ENCODE assay signal across 8 cellular contexts in the genomic region with DNA sequence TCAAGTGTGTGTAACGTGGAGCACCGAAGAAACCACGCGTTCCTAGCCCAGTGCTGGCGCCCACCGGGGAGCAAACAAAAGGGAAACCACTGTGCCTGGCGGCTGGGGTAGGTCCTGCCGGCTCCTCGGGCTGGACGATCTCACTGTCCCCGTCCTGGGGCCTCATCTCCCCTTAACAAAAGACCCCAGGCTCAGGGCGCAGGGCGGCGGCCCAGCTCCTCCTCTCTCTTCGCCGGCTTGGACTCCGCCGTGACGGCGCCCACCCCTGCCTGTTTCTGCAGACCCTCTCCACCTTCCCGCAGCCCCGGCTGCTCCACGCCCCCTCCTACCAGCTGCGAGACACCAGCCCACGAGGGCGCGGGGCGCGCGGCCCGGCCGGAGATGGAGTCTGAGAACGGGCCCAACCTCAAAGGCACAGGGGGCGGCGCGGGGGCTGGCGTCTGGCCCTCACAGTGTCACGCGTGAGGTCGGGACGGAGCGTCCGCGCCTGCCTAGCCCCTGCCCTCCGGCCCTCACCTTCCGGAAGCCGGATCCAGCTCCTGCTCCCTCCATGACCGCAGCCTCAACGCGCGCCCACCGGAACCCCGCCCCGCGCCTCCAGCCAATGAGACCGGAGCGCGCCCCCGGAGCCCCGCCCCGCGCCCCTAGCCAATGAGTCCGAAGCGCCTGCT. TPM values are rescaled to one million over a fixed set of nuclear protein-coding genes. Genes with fewer than 3 reads are reported as not detected.
A peak's percentile ranks its signal among the peaks of the same experiment; 100 is the strongest.
DNase-seq lines count a peak whose midpoint lies in the region; ATAC-seq and TF ChIP-seq lines count a peak whose summit lies in the region.

A gene (minus strand): TSS at position 569 of the 671 bp plus-strand sequence. CDS start 17 bp downstream, at position 552.

- TF ChIP-seq CTCF in HFF-Myc (IDR thresholded peaks at IDR 0.05; ENCODE audit: low read depth, low read length, missing control alignments) (no peak), gastrocnemius medialis (IDR thresholded peaks at IDR 0.05 in 4 of 5, conservative IDR thresholded peaks at IDR 0.05 in 1 of 5) (no peak)

- POLR2A ChIA-PET in activated CD8-positive, alpha-beta T cell treated with anti-CD3 and anti-CD28 coated beads, Interleukin-2, amount 10 ng/mL, durations not matched to agents 7 days and 5 days (lab: Charles Lee) = interaction anchor here (0.6 to 2.8 kb wide), 7 partner anchors 11 to 348 kb away, joined by 3 to 12 read pairs (median 4); a partner anchor contains a TSS

- no peaks in the 10 kb centered on the region for H3K9me3 ChIP-seq in CD4-positive, CD25-positive, alpha-beta regulatory T cell (ENCODE audit: control insufficient read depth in 2 of 2, low read length in 2 of 2)
- H3K9me3 ChIP-seq in gastrocnemius medialis = no peaks in the 10 kb centered on the region

- peak in 1 of 3 donors; percentile 22 for DNase-seq in CD4-positive, CD25-positive, alpha-beta regulatory T cell
- DNase-seq in HFF-Myc (ENCODE audit: extremely low read depth, low read depth) (no peak), left cardiac atrium (no peak), gastrocnemius medialis (no peak), NCI-H345 (lab: John Stamatoyannopoulos, UW) (no peak)
- peak; percentile 43 for DNase-seq in activated CD8-positive, alpha-beta T cell treated with anti-CD3 and anti-CD28 coated beads, Interleukin-2, amount 10 ng/mL, durations not matched to agents 7 days and 5 days

- H3K9me3 Mint-ChIP-seq in CD4-positive, CD25-positive, alpha-beta regulatory T cell = no peaks in the 10 kb centered on the region
- H3K9me3 Mint-ChIP-seq in activated CD8-positive, alpha-beta T cell treated with anti-CD3 and anti-CD28 coated beads, Interleukin-2, amount 10 ng/mL, durations not matched to agents 7 days and 5 days (ENCODE audit: insufficient read depth) = no peaks in the 10 kb centered on the region

- CTCF ChIA-PET in activated CD8-positive, alpha-beta T cell treated with anti-CD3 and anti-CD28 coated beads, Interleukin-2, amount 10 ng/mL, durations not matched to agents 7 days and 5 days (lab: Charles Lee) = interaction anchor here (0.7 to 6.1 kb wide), 10 partner anchors 8 to 133 kb away, joined by 3 to 138 read pairs (median 8); a partner anchor contains a TSS

- ATAC-seq in CD4-positive, CD25-positive, alpha-beta regulatory T cell (ENCODE audit: low read depth in 2 of 2) = no peak
- no peak for ATAC-seq in activated CD8-positive, alpha-beta T cell treated with anti-CD3 and anti-CD28 coated beads, Interleukin-2, amount 10 ng/mL, durations not matched to agents 7 days and 5 days
- ATAC-seq in left cardiac atrium = no peak
- ATAC-seq in gastrocnemius medialis = no peak
- ATAC-seq in HG03095 (IDR thresholded peaks at IDR 0.05; ENCODE audit: unreplicated experiment) = no peak
- ATAC-seq in GM21723 (IDR thresholded peaks at IDR 0.05; ENCODE audit: unreplicated experiment) = no peak

- H3K36me3 Mint-ChIP-seq in CD4-positive, CD25-positive, alpha-beta regulatory T cell = no peaks in the 10 kb centered on the region
- H3K36me3 Mint-ChIP-seq in activated CD8-positive, alpha-beta T cell treated with anti-CD3 and anti-CD28 coated beads, Interleukin-2, amount 10 ng/mL, durations not matched to agents 7 days and 5 days (ENCODE audit: low read depth) = peaks cover 17% of the 10 kb centered on the region

- TF ChIP-seq POLR2A in gastrocnemius medialis (IDR thresholded peaks at IDR 0.05) = peak; percentile 55 to 82

- H3K27me3 Mint-ChIP-seq in CD4-positive, CD25-positive, alpha-beta regulatory T cell = no peaks in the 10 kb centered on the region
- no peaks in the 10 kb centered on the region for H3K27me3 Mint-ChIP-seq in activated CD8-positive, alpha-beta T cell treated with anti-CD3 and anti-CD28 coated beads, Interleukin-2, amount 10 ng/mL, durations not matched to agents 7 days and 5 days (ENCODE audit: low read depth)

- H3K4me1 Mint-ChIP-seq in CD4-positive, CD25-positive, alpha-beta regulatory T cell = peaks cover 0 to 31% (median 8%) of the 10 kb centered on the region in 4 donors
- H3K4me1 Mint-ChIP-seq in activated CD8-positive, alpha-beta T cell treated with anti-CD3 and anti-CD28 coated beads, Interleukin-2, amount 10 ng/mL, durations not matched to agents 7 days and 5 days (ENCODE audit: low read depth) = peaks cover 40% of the 10 kb centered on the region

- intact Hi-C loops in left cardiac atrium (cut with DNase I) (loop anchor here in 1 of 2 donors (5.0 kb wide), 1 partner anchor 60 kb away; a partner anchor contains a TSS), gastrocnemius medialis (cut with DNase I; ENCODE audit: low total_unique reads) (no loop called here)

- H3K4me3 Mint-ChIP-seq in CD4-positive, CD25-positive, alpha-beta regulatory T cell = peak within 1 kb of the TSS; percentile 88 to 94 (median 90)
- peak within 1 kb of the TSS; percentile 89 for H3K4me3 Mint-ChIP-seq in activated CD8-positive, alpha-beta T cell treated with anti-CD3 and anti-CD28 coated beads, Interleukin-2, amount 10 ng/mL, durations not matched to agents 7 days and 5 days

- peak within 1 kb of the TSS in 1 of 3 donors; percentile 77 for H3K27ac Mint-ChIP-seq in CD4-positive, CD25-positive, alpha-beta regulatory T cell
- H3K27ac Mint-ChIP-seq in activated CD8-positive, alpha-beta T cell treated with anti-CD3 and anti-CD28 coated beads, Interleukin-2, amount 10 ng/mL, durations not matched to agents 7 days and 5 days = peak within 1 kb of the TSS; percentile 83

- peaks cover 31% of the 10 kb centered on the region for H3K4me1 ChIP-seq in CD4-positive, CD25-positive, alpha-beta regulatory T cell (ENCODE audit: control insufficient read depth, insufficient read depth, low read length, poor library complexity, severe bottlenecking)
- peaks cover 25 to 60% of the 10 kb centered on the region in 2 donors for H3K4me1 ChIP-seq in gastrocnemius medialis

- no peaks in the 10 kb centered on the region for H3K36me3 ChIP-seq in CD4-positive, CD25-positive, alpha-beta regulatory T cell (ENCODE audit: control insufficient read depth, insufficient read depth, low read length)
- H3K36me3 ChIP-seq in gastrocnemius medialis = no peaks in the 10 kb centered on the region

- peak within 1 kb of the TSS; percentile 48 for H3K4me3 ChIP-seq in CD4-positive, CD25-positive, alpha-beta regulatory T cell (ENCODE audit: low read depth, low read length)
- H3K4me3 ChIP-seq in HFF-Myc (replicated peaks; ENCODE audit: low read depth, low read length) = peak within 1 kb of the TSS; percentile 89
- peak within 1 kb of the TSS; percentile 89 to 92 (median 92) for H3K4me3 ChIP-seq in gastrocnemius medialis

- peak within 1 kb of the TSS; percentile 52 for H3K27ac ChIP-seq in CD4-positive, CD25-positive, alpha-beta regulatory T cell (ENCODE audit: insufficient read depth, low read length, poor library complexity, severe bottlenecking)
- H3K27ac ChIP-seq in gastrocnemius medialis = peak within 1 kb of the TSS; percentile 78 to 86 (median 79)

- no peaks in the 10 kb centered on the region for H3K27me3 ChIP-seq in CD4-positive, CD25-positive, alpha-beta regulatory T cell (ENCODE audit: control insufficient read depth, insufficient read depth, low read length)
- H3K27me3 ChIP-seq in gastrocnemius medialis = no peaks in the 10 kb centered on the region

- in situ Hi-C loops in gastrocnemius medialis (cut with MboI; ENCODE audit: low sequenced_read_pairs in 4 of 4) = loop anchor here in 1 of 4 donors (5.0 kb wide), 1 partner anchor 60 kb away; a partner anchor contains a TSS

RNA-seq across cellular contexts. Expression of the gene that starts here (rescaled TPM):
- total RNA-seq in CD4-positive, CD25-positive, alpha-beta regulatory T cell = 31.4 TPM
- 10 to 100 TPM; 43.8 to 66.4 (median 65.0) TPM for polyA plus RNA-seq in CD4-positive, CD25-positive, alpha-beta regulatory T cell
- 10 to 100 TPM; 86.7 to 87.7 TPM for total RNA-seq in activated CD8-positive, alpha-beta T cell treated with anti-CD3 and anti-CD28 coated beads, Interleukin-2, amount 10 ng/mL, durations not matched to agents 7 days and 5 days
- 10 to 100 TPM; 27.2 to 37.2 TPM for total RNA-seq in left cardiac atrium
- total RNA-seq in gastrocnemius medialis = 10 to 100 TPM; 41.2 to 62.7 (median 57.0) TPM
